In genomic region chr12:6735448-6736191, GRCh38 we compare ENCODE assay signal across 1 cellular context.
TF ChIP-seq lines count a peak whose summit lies in the region.

No MANE protein-coding gene starts in this region.

TF ChIP-seq in GM23338, 12 proteins besides CTCF, POLR2A, EP300 and RAD21 (continued from another document):
- TF ChIP-seq, protein P1, sequence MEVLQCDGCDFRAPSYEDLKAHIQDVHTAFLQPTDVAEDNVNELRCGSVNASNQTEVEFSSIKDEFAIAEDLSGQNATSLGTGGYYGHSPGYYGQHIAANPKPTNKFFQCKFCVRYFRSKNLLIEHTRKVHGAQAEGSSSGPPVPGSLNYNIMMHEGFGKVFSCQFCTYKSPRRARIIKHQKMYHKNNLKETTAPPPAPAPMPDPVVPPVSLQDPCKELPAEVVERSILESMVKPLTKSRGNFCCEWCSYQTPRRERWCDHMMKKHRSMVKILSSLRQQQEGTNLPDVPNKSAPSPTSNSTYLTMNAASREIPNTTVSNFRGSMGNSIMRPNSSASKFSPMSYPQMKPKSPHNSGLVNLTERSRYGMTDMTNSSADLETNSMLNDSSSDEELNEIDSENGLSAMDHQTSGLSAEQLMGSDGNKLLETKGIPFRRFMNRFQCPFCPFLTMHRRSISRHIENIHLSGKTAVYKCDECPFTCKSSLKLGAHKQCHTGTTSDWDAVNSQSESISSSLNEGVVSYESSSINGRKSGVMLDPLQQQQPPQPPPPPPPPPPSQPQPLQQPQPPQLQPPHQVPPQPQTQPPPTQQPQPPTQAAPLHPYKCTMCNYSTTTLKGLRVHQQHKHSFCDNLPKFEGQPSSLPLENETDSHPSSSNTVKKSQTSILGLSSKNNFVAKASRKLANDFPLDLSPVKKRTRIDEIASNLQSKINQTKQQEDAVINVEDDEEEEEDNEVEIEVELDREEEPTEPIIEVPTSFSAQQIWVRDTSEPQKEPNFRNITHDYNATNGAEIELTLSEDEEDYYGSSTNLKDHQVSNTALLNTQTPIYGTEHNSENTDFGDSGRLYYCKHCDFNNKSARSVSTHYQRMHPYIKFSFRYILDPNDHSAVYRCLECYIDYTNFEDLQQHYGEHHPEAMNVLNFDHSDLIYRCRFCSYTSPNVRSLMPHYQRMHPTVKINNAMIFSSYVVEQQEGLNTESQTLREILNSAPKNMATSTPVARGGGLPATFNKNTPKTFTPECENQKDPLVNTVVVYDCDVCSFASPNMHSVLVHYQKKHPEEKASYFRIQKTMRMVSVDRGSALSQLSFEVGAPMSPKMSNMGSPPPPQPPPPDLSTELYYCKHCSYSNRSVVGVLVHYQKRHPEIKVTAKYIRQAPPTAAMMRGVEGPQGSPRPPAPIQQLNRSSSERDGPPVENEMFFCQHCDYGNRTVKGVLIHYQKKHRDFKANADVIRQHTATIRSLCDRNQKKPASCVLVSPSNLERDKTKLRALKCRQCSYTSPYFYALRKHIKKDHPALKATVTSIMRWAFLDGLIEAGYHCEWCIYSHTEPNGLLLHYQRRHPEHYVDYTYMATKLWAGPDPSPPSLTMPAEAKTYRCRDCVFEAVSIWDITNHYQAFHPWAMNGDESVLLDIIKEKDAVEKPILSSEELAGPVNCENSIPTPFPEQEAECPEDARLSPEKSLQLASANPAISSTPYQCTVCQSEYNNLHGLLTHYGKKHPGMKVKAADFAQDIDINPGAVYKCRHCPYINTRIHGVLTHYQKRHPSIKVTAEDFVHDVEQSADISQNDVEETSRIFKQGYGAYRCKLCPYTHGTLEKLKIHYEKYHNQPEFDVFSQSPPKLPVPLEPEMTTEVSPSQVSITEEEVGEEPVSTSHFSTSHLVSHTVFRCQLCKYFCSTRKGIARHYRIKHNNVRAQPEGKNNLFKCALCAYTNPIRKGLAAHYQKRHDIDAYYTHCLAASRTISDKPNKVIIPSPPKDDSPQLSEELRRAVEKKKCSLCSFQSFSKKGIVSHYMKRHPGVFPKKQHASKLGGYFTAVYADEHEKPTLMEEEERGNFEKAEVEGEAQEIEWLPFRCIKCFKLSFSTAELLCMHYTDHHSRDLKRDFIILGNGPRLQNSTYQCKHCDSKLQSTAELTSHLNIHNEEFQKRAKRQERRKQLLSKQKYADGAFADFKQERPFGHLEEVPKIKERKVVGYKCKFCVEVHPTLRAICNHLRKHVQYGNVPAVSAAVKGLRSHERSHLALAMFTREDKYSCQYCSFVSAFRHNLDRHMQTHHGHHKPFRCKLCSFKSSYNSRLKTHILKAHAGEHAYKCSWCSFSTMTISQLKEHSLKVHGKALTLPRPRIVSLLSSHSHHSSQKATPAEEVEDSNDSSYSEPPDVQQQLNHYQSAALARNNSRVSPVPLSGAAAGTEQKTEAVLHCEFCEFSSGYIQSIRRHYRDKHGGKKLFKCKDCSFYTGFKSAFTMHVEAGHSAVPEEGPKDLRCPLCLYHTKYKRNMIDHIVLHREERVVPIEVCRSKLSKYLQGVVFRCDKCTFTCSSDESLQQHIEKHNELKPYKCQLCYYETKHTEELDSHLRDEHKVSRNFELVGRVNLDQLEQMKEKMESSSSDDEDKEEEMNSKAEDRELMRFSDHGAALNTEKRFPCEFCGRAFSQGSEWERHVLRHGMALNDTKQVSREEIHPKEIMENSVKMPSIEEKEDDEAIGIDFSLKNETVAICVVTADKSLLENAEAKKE (CRISPR knock-in tag; IDR thresholded peaks at IDR 0.05) = no peak
- TF ChIP-seq ZNF331 (CRISPR knock-in tag; IDR thresholded peaks at IDR 0.05; ENCODE audit: low read depth) = no peak
